1 cellular context compared by ENCODE assay signal in the genomic region with DNA sequence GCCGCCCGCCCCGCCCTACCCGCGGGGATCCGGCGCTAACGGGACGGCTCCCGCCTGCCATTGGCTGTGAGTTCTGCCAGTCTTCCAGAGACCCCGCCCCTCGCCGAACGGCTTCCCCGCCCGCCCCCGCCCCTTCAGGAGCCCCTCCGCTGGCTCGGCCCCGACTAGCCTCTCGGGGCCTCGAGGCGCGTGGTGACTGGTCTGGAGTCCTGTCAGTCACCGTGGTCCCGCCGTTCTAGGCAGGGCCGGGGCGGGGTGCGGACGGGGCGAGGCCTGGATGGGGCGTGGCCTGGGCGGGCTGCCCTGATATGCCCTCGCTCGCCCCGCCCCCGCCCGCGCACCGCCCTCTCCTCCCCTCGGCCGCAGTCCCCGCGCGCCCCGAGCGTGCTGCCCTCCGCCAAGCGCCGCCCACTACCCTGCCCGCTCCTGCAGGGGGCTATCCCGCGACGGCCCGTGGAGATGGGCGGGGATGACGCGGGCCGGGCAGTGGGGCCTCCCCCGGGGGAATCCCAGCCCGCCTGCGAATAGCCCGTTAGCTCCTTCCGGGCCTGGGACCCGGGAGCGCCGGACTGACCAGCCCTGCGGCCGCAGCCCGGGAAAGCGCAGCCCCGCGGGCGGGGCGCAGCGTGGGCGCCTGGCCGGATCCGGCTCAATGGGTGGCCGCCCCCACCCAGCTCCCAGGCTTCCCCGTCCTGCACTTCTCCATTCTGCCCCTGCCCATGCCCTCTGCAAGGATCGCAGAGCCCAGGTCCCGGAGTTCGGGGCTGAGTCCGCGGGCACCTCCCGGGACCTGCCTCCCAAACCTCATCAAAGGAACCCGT.
A peak's percentile ranks its signal among the peaks of the same experiment; 100 is the strongest.
TF ChIP-seq lines count a peak whose summit lies in the region.

No MANE protein-coding gene starts in this region.

TF ChIP-seq in GM23338, 12 proteins besides CTCF, POLR2A, EP300 and RAD21:
- TF ChIP-seq, protein P1, sequence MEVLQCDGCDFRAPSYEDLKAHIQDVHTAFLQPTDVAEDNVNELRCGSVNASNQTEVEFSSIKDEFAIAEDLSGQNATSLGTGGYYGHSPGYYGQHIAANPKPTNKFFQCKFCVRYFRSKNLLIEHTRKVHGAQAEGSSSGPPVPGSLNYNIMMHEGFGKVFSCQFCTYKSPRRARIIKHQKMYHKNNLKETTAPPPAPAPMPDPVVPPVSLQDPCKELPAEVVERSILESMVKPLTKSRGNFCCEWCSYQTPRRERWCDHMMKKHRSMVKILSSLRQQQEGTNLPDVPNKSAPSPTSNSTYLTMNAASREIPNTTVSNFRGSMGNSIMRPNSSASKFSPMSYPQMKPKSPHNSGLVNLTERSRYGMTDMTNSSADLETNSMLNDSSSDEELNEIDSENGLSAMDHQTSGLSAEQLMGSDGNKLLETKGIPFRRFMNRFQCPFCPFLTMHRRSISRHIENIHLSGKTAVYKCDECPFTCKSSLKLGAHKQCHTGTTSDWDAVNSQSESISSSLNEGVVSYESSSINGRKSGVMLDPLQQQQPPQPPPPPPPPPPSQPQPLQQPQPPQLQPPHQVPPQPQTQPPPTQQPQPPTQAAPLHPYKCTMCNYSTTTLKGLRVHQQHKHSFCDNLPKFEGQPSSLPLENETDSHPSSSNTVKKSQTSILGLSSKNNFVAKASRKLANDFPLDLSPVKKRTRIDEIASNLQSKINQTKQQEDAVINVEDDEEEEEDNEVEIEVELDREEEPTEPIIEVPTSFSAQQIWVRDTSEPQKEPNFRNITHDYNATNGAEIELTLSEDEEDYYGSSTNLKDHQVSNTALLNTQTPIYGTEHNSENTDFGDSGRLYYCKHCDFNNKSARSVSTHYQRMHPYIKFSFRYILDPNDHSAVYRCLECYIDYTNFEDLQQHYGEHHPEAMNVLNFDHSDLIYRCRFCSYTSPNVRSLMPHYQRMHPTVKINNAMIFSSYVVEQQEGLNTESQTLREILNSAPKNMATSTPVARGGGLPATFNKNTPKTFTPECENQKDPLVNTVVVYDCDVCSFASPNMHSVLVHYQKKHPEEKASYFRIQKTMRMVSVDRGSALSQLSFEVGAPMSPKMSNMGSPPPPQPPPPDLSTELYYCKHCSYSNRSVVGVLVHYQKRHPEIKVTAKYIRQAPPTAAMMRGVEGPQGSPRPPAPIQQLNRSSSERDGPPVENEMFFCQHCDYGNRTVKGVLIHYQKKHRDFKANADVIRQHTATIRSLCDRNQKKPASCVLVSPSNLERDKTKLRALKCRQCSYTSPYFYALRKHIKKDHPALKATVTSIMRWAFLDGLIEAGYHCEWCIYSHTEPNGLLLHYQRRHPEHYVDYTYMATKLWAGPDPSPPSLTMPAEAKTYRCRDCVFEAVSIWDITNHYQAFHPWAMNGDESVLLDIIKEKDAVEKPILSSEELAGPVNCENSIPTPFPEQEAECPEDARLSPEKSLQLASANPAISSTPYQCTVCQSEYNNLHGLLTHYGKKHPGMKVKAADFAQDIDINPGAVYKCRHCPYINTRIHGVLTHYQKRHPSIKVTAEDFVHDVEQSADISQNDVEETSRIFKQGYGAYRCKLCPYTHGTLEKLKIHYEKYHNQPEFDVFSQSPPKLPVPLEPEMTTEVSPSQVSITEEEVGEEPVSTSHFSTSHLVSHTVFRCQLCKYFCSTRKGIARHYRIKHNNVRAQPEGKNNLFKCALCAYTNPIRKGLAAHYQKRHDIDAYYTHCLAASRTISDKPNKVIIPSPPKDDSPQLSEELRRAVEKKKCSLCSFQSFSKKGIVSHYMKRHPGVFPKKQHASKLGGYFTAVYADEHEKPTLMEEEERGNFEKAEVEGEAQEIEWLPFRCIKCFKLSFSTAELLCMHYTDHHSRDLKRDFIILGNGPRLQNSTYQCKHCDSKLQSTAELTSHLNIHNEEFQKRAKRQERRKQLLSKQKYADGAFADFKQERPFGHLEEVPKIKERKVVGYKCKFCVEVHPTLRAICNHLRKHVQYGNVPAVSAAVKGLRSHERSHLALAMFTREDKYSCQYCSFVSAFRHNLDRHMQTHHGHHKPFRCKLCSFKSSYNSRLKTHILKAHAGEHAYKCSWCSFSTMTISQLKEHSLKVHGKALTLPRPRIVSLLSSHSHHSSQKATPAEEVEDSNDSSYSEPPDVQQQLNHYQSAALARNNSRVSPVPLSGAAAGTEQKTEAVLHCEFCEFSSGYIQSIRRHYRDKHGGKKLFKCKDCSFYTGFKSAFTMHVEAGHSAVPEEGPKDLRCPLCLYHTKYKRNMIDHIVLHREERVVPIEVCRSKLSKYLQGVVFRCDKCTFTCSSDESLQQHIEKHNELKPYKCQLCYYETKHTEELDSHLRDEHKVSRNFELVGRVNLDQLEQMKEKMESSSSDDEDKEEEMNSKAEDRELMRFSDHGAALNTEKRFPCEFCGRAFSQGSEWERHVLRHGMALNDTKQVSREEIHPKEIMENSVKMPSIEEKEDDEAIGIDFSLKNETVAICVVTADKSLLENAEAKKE (CRISPR knock-in tag; IDR thresholded peaks at IDR 0.05), result no peak
- TF ChIP-seq POLR2AphosphoS5 (IDR thresholded peaks at IDR 0.05; ENCODE audit: low read depth) (peak; percentile 53; the same call in 1 of the 2 replicates), CREB1 (CRISPR knock-in tag; IDR thresholded peaks at IDR 0.05; ENCODE audit: low read depth) (0 out of 2 replicates have a peak, but pooled peaks have one; percentile 33)
